Comparison of ENCODE assay signal across 23 cellular contexts in genomic region chr20:8476023-8476422, GRCh38.
DNase-seq lines count a peak whose midpoint lies in the region; ATAC-seq, FAIRE-seq and TF ChIP-seq lines count a peak whose summit lies in the region.
"Had no signal": no experiment of that assay in that cellular context is flagged by ENCODE, and none has a peak within 500 bp of the region (broad histone marks: within the 10 kb centered on the region; RNA-seq: fewer than 3 reads in every experiment).

No MANE protein-coding gene starts in this region.

- no peak for TF ChIP-seq CTCF in A549 (IDR thresholded peaks at IDR 0.05)
- TF ChIP-seq CTCF in lower lobe of right lung (IDR thresholded peaks at IDR 0.05) = no peak
- TF ChIP-seq CTCF in CD8-positive, alpha-beta T cell (IDR thresholded peaks at IDR 0.05) = no peak

- CTCF ChIA-PET in A549 (lab: Yijun Ruan, JAX) = no interaction called here
- CTCF ChIA-PET in CD8-positive, alpha-beta T cell (lab: Charles Lee) = no interaction called here

- no peak overlapping the region for H3K4me2 ChIP-seq in A549
- H3K4me2 ChIP-seq: GM23338 had no signal

- no peak overlapping the region for H3K27ac Mint-ChIP-seq in CD8-positive, alpha-beta T cell
- H3K27ac Mint-ChIP-seq: activated CD4-positive, alpha-beta T cell treated with anti-CD3 and anti-CD28 coated beads, Interleukin-2, amount 10 ng/mL, durations not matched to agents 24 days and 14 days; activated T-helper 2 cell treated with anti-CD3 and anti-CD28 coated beads, Interferon-gamma antibody, Interleukin-2, Interleukin-4, amounts not matched to agents 10 μg/mL and 5 μg/mL and 100 μg/mL, durations not matched to agents 14 hours and 24 hours and 36 hours; GM23338 had no signal

- no peaks in the 10 kb centered on the region for H3K36me3 ChIP-seq in lower lobe of right lung
- no peaks in the 10 kb centered on the region for H3K36me3 ChIP-seq in CD8-positive, alpha-beta T cell (ENCODE audit: insufficient read depth, low read length)
- H3K36me3 ChIP-seq: heart left ventricle had no signal

- H3K27me3 Mint-ChIP-seq in CD8-positive, alpha-beta T cell (ENCODE audit: low read depth) = no peaks in the 10 kb centered on the region
- H3K27me3 Mint-ChIP-seq: activated CD4-positive, alpha-beta T cell treated with anti-CD3 and anti-CD28 coated beads, Interleukin-2, amount 10 ng/mL, durations not matched to agents 24 days and 14 days had no signal

- H3K27me3 ChIP-seq in lower lobe of right lung (ENCODE audit: low read depth) = no peaks in the 10 kb centered on the region
- H3K27me3 ChIP-seq in CD8-positive, alpha-beta T cell (ENCODE audit: insufficient read depth, low read length) = no peaks in the 10 kb centered on the region
- H3K27me3 ChIP-seq: heart left ventricle had no signal

- in situ Hi-C loops in KBM-7 (cut with MboI; ENCODE audit: low pct_unique_long_range_greater_than_20kb, low sequenced_read_pairs) = no loop called here

- no peak for ATAC-seq in A549
- ATAC-seq in lower lobe of right lung = peak; percentile 59 to 72
- no peak for ATAC-seq in CD8-positive, alpha-beta T cell
- ATAC-seq: GM12878, GM23338, mucosa of descending colon had no signal

- H3K4me1 Mint-ChIP-seq in CD8-positive, alpha-beta T cell (ENCODE audit: low read depth) = no peaks in the 10 kb centered on the region
- H3K4me1 Mint-ChIP-seq: activated CD4-positive, alpha-beta T cell treated with anti-CD3 and anti-CD28 coated beads, Interleukin-2, amount 10 ng/mL, durations not matched to agents 24 days and 14 days had no signal

- no peak for TF ChIP-seq RAD21 in A549 (conservative IDR thresholded peaks at IDR 0.05 in 1 of 2, IDR thresholded peaks at IDR 0.05 in 1 of 2)

- WGBS in A549 (ENCODE audit: missing lambda C conversion rate) = 14% methylated on average over 2 of the region's 2 CpGs

- POLR2A ChIA-PET in A549 (lab: Yijun Ruan, JAX) = no interaction called here
- POLR2A ChIA-PET in CD8-positive, alpha-beta T cell (lab: Charles Lee) = no interaction called here

- no peak for TF ChIP-seq EP300 in A549 (IDR thresholded peaks at IDR 0.05)

- no peaks in the 10 kb centered on the region for H3K9me3 Mint-ChIP-seq in CD8-positive, alpha-beta T cell
- H3K9me3 Mint-ChIP-seq: activated T-helper 2 cell treated with anti-CD3 and anti-CD28 coated beads, Interferon-gamma antibody, Interleukin-2, Interleukin-4, amounts not matched to agents 10 μg/mL and 5 μg/mL and 100 μg/mL, durations not matched to agents 14 hours and 24 hours and 36 hours; GM23338 had no signal

- FAIRE-seq in A549 (lab: Jason Lieb, UNC) (peak; percentile 18), GM12892 (lab: Jason Lieb, UNC) (no peak)
- FAIRE-seq: GM12878, GM19239 had no signal

- no peak for TF ChIP-seq POLR2A in A549 (IDR thresholded peaks at IDR 0.05; ENCODE audit: low read length)
- TF ChIP-seq POLR2A in GM12892 (IDR thresholded peaks at IDR 0.05; ENCODE audit: low read depth, low read length) = no peak

- H3K9me3 ChIP-seq in A549 = no peaks in the 10 kb centered on the region
- H3K9me3 ChIP-seq in lower lobe of right lung = no peaks in the 10 kb centered on the region
- H3K9me3 ChIP-seq in CD8-positive, alpha-beta T cell (ENCODE audit: low read length) = no peaks in the 10 kb centered on the region
- H3K9me3 ChIP-seq: heart left ventricle, mucosa of descending colon had no signal

- H3K36me3 Mint-ChIP-seq in CD8-positive, alpha-beta T cell = no peaks in the 10 kb centered on the region

- H3K4me3 Mint-ChIP-seq in CD8-positive, alpha-beta T cell = no peak overlapping the region
- H3K4me3 Mint-ChIP-seq: activated CD4-positive, alpha-beta T cell treated with anti-CD3 and anti-CD28 coated beads, Interleukin-2, amount 10 ng/mL, durations not matched to agents 24 days and 14 days; GM23338 had no signal

- no peak overlapping the region for H3K27ac ChIP-seq in A549
- no peak overlapping the region for H3K27ac ChIP-seq in lower lobe of right lung
- no peak overlapping the region for H3K27ac ChIP-seq in CD8-positive, alpha-beta T cell (ENCODE audit: low read depth, low read length)
- H3K27ac ChIP-seq: heart left ventricle had no signal

- H3K4me1 ChIP-seq in A549 (no peaks in the 10 kb centered on the region), lower lobe of right lung (no peaks in the 10 kb centered on the region)
- no peaks in the 10 kb centered on the region for H3K4me1 ChIP-seq in CD8-positive, alpha-beta T cell (ENCODE audit: insufficient read depth, low read length)

- intact Hi-C loops in lower lobe of right lung (cut with DNase I) = no loop called here
- intact Hi-C loops in CD8-positive, alpha-beta T cell (cut with DNase I, micrococcal nuclease) = no loop called here

- DNase-seq in A549 (ENCODE audit: low read depth in 1 of 2, low spot score in 1 of 2) (no peak), KBM-7 (peak; percentile 16), SIG-M5 (lab: John Stamatoyannopoulos, UW) (peak; percentile 82), lower lobe of right lung (no peak), NCI-H2227 treated with DMSO at 0.1 percent for 48 hours (lab: John Stamatoyannopoulos, UW) (no peak), GM12892 (ENCODE audit: insufficient read length) (no peak), NCI-H774 (lab: John Stamatoyannopoulos, UW) (no peak)
- DNase-seq in CD8-positive, alpha-beta T cell = no peak
- DNase-seq: activated CD4-positive, alpha-beta T cell treated with anti-CD3 and anti-CD28 coated beads, Interleukin-2, amount 10 ng/mL, durations not matched to agents 24 days and 14 days; C1 segment of cervical spinal cord; DMS 273 treated with DMSO at 0.1 percent for 48 hours; heart left ventricle; mucosa of descending colon; NCI-H1048; NCI-H2081; NCI-H510A; NK-92 treated with Interleukin-12 subunit alpha and Interleukin-12 subunit beta, amount 100 ng/mL, for 24 hours; stimulated activated CD4-positive, alpha-beta T cell treated with anti-CD3 and anti-CD28 coated beads, Interleukin-12 subunit alpha, Interleukin-12 subunit beta, amount 100 ng/mL, for 4 hours; stimulated activated CD8-positive, alpha-beta memory T cell treated with anti-CD3 and anti-CD28 coated beads, Interleukin-4, amount 100 ng/mL, for 48 hours had no signal

- H3K4me3 ChIP-seq in A549 (no peak overlapping the region), lower lobe of right lung (no peak overlapping the region)
- no peak overlapping the region for H3K4me3 ChIP-seq in CD8-positive, alpha-beta T cell (ENCODE audit: low read depth, low read length)
- H3K4me3 ChIP-seq: GM12878, GM23338, heart left ventricle, mucosa of descending colon had no signal

TF ChIP-seq in A549, 52 proteins besides CTCF, POLR2A, EP300 and RAD21:
- TF ChIP-seq RARB (CRISPR knock-in tag; IDR thresholded peaks at IDR 0.05) (no peak), JUN (IDR thresholded peaks at IDR 0.05) (no peak), ZC3H11A (IDR thresholded peaks at IDR 0.05) (no peak), CEBPB (IDR thresholded peaks at IDR 0.05) (no peak), SMC3 (IDR thresholded peaks at IDR 0.05) (no peak), HOXA7 (CRISPR knock-in tag; IDR thresholded peaks at IDR 0.05) (no peak), GATA3 (IDR thresholded peaks at IDR 0.05; ENCODE audit: borderline replicate concordance) (no peak), EHF (CRISPR knock-in tag; IDR thresholded peaks at IDR 0.05) (no peak), PHF8 (IDR thresholded peaks at IDR 0.05; ENCODE audit: borderline replicate concordance, low read depth) (no peak), ESRRA (IDR thresholded peaks at IDR 0.05; ENCODE audit: borderline replicate concordance, low read length) (no peak), USF2 (IDR thresholded peaks at IDR 0.05) (no peak), PBX3 (IDR thresholded peaks at IDR 0.05) (no peak), ZNF302 (CRISPR knock-in tag; IDR thresholded peaks at IDR 0.05) (no peak), SREBF2 (IDR thresholded peaks at IDR 0.05) (no peak), HES2 (IDR thresholded peaks at IDR 0.05) (no peak)

Comparison
In these comparisons a context has a peak if more than half of its experiments do, and no peak if none do; other contexts are left out.
1. ATAC-seq: peak in lower lobe of right lung (2 of 2); none in A549 (0 of 2) and CD8-positive, alpha-beta T cell (single experiment).
2. DNase-seq: peak in KBM-7 (single experiment) and SIG-M5 (single experiment); none in A549 (0 of 2), lower lobe of right lung (single experiment), CD8-positive, alpha-beta T cell (0 of 7), NCI-H2227 treated with DMSO at 0.1 percent for 48 hours (single experiment), GM12892 (single experiment) and NCI-H774 (single experiment).